14 cellular contexts compared by ENCODE assay signal in the genomic region with DNA sequence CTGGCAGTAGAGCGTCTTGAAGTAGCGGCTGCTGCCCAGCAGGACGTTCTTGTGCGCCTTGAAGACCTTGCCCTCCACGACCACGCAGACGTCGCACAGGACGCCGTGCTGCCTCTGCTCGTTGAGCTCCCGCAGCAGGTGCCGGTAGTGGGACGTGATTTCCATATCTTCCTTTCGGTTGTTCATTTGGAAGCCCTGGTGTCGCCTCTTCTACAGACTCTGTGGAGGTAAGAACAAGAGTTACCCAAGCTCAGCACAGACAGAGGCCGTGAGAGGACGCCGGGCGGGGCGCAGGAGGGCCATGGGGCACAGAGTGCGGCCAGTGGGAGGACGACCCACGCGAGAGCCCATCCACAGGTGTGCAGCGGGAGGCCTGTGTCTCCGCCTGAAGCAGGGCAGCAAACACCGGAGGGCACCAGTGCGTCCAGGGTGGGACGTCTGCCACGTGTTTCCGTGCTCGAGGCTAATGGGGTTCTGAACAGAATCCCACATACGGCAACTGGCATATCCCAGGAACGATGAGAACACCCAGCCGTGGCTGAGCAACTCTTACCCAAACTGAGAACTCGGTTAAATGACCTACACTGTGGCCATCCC. TPM values are rescaled to one million over a fixed set of nuclear protein-coding genes. Genes with fewer than 3 reads are reported as not detected.
A peak's percentile ranks its signal among the peaks of the same experiment; 100 is the strongest.
DNase-seq lines count a peak whose midpoint lies in the region; ATAC-seq and TF ChIP-seq lines count a peak whose summit lies in the region.
"Had no signal": no experiment of that assay in that cellular context is flagged by ENCODE, and none has a peak within 500 bp of the region (broad histone marks: within the 10 kb centered on the region; RNA-seq: fewer than 3 reads in every experiment).

No MANE protein-coding gene starts in this region.

- no peak overlapping the region for H3K27ac Mint-ChIP-seq in natural killer cell treated with Interleukin-12 subunit alpha and Interleukin-12 subunit beta and Interleukin-15 and Interleukin-18, amount 100 ng/mL, for 72 hours
- H3K27ac Mint-ChIP-seq in natural killer cell = no peak overlapping the region
- H3K27ac Mint-ChIP-seq: CD4-positive, CD25-positive, alpha-beta regulatory T cell; IgD-negative memory B cell had no signal

- H2BK5ac ChIP-seq in neuronal stem cell (ENCODE audit: low read length) = no peak overlapping the region

- no peak overlapping the region for H4K91ac ChIP-seq in neuronal stem cell (ENCODE audit: low read depth, low read length, poor library complexity)

- H3K4me1 Mint-ChIP-seq in natural killer cell treated with Interleukin-12 subunit alpha and Interleukin-12 subunit beta and Interleukin-15 and Interleukin-18, amount 100 ng/mL, for 72 hours (ENCODE audit: low read depth in 2 of 2) = peaks cover 0 to under 1% of the 10 kb centered on the region in 2 donors
- H3K4me1 Mint-ChIP-seq in natural killer cell = no peaks in the 10 kb centered on the region

- H3K36me3 ChIP-seq in cardiac muscle cell (peaks cover 14% of the 10 kb centered on the region), neuronal stem cell (replicated peaks in 1 of 2; ENCODE audit: control insufficient read depth in 2 of 2, insufficient read depth in 2 of 2, low read length in 2 of 2) (peaks cover 12 to 39% of the 10 kb centered on the region in 2 donors)

- H3K4me1 ChIP-seq in cardiac muscle cell (ENCODE audit: low read depth) (peaks cover 36% of the 10 kb centered on the region), neuronal stem cell (ENCODE audit: control insufficient read depth in 2 of 2, insufficient read depth in 1 of 2, low read depth in 1 of 2, low read length in 2 of 2) (peaks cover 0 to 8% of the 10 kb centered on the region in 2 donors)

- no peak overlapping the region for H3K4me3 ChIP-seq in cardiac muscle cell
- no peak overlapping the region for H3K4me3 ChIP-seq in neuronal stem cell (ENCODE audit: low read length in 2 of 2)
- H3K4me3 ChIP-seq: BLaER1 treated with 17β-estradiol and CSF1 and Interleukin-3, amounts not matched to agents 10 nM and 100 nM had no signal

- H4K8ac ChIP-seq in neuronal stem cell (ENCODE audit: low read depth, low read length) = no peak overlapping the region

- no peaks in the 10 kb centered on the region for H3K9me3 Mint-ChIP-seq in natural killer cell treated with Interleukin-12 subunit alpha and Interleukin-12 subunit beta and Interleukin-15 and Interleukin-18, amount 100 ng/mL, for 72 hours
- H3K9me3 Mint-ChIP-seq in natural killer cell = no peaks in the 10 kb centered on the region
- H3K9me3 Mint-ChIP-seq: IgD-negative memory B cell had no signal

- peaks cover 20% of the 10 kb centered on the region for H3K79me1 ChIP-seq in neuronal stem cell (ENCODE audit: low read depth, low read length)

- peak overlapping the region; percentile 29 for H3K27ac ChIP-seq in cardiac muscle cell
- H3K27ac ChIP-seq in neuronal stem cell (replicated peaks; ENCODE audit: low read length) = no peak overlapping the region
- H3K27ac ChIP-seq: BLaER1 treated with 17β-estradiol and CSF1 and Interleukin-3, amounts not matched to agents 10 nM and 100 nM had no signal

- no peak for TF ChIP-seq CTCF in cardiac muscle cell (IDR thresholded peaks at IDR 0.05; ENCODE audit: low read depth, low read length)
- TF ChIP-seq CTCF in natural killer cell (IDR thresholded peaks at IDR 0.05) = no peak

- intact Hi-C loops in Right ventricle myocardium inferior (cut with DNase I) (no loop called here), natural killer cell (cut with micrococcal nuclease) (no loop called here)

- no peak overlapping the region for H3K4me3 Mint-ChIP-seq in natural killer cell treated with Interleukin-12 subunit alpha and Interleukin-12 subunit beta and Interleukin-15 and Interleukin-18, amount 100 ng/mL, for 72 hours
- no peak overlapping the region for H3K4me3 Mint-ChIP-seq in natural killer cell
- H3K4me3 Mint-ChIP-seq: CD4-positive, CD25-positive, alpha-beta regulatory T cell; IgD-negative memory B cell had no signal

- H3K4ac ChIP-seq in neuronal stem cell (ENCODE audit: low read length) = no peak overlapping the region

- H2AK5ac ChIP-seq in neuronal stem cell (ENCODE audit: low read depth, low read length) = no peak overlapping the region

- no peaks in the 10 kb centered on the region for H3K27me3 ChIP-seq in cardiac muscle cell
- H3K27me3 ChIP-seq in neuronal stem cell (ENCODE audit: control insufficient read depth in 3 of 3, insufficient read depth in 3 of 3, low read depth in 1 of 3, low read length in 3 of 3) = no peaks in the 10 kb centered on the region

- no peak overlapping the region for H3K4me2 ChIP-seq in neuronal stem cell (ENCODE audit: insufficient read depth, low read length, poor library complexity, severe bottlenecking)

- no peak overlapping the region for H2BK12ac ChIP-seq in neuronal stem cell (ENCODE audit: low read length)

- H3K14ac ChIP-seq in neuronal stem cell (ENCODE audit: low read length) = no peak overlapping the region

- no peak overlapping the region for H2AFZ ChIP-seq in neuronal stem cell (ENCODE audit: low read length)

- no peaks in the 10 kb centered on the region for H3K9me3 ChIP-seq in cardiac muscle cell (ENCODE audit: low read depth)
- H3K9me3 ChIP-seq in neuronal stem cell (replicated peaks in 1 of 2; ENCODE audit: control insufficient read depth in 2 of 2, insufficient read depth in 1 of 2, low read depth in 1 of 2, low read length in 2 of 2) = no peaks in the 10 kb centered on the region

- peaks cover 0 to 3% of the 10 kb centered on the region in 2 donors for H3K27me3 Mint-ChIP-seq in natural killer cell treated with Interleukin-12 subunit alpha and Interleukin-12 subunit beta and Interleukin-15 and Interleukin-18, amount 100 ng/mL, for 72 hours
- H3K27me3 Mint-ChIP-seq in natural killer cell (ENCODE audit: low read depth in 2 of 2) = peaks cover 0 to 3% of the 10 kb centered on the region in 2 donors

- WGBS in neuronal stem cell (ENCODE audit: extremely low coverage in 2 of 2, insufficient read length in 2 of 2, insufficient replicate concordance in 1 of 2), 2 donors = no CpG with 5 or more reads among the region's 37 CpGs

- no peak overlapping the region for H3K18ac ChIP-seq in neuronal stem cell (ENCODE audit: low read length)

- no peaks in the 10 kb centered on the region for H3K36me3 Mint-ChIP-seq in natural killer cell treated with Interleukin-12 subunit alpha and Interleukin-12 subunit beta and Interleukin-15 and Interleukin-18, amount 100 ng/mL, for 72 hours
- H3K36me3 Mint-ChIP-seq in natural killer cell = no peaks in the 10 kb centered on the region
- H3K36me3 Mint-ChIP-seq: CD4-positive, CD25-positive, alpha-beta regulatory T cell; IgD-negative memory B cell had no signal

- ATAC-seq in Right ventricle myocardium inferior (no peak), natural killer cell (no peak), HG02840 (IDR thresholded peaks at IDR 0.05; ENCODE audit: low FRiP score, unreplicated experiment) (no peak)
- no peak for ATAC-seq in natural killer cell treated with Interleukin-12 subunit alpha and Interleukin-12 subunit beta and Interleukin-15 and Interleukin-18, amount 100 ng/mL, for 72 hours
- ATAC-seq: HCT116 had no signal

- no peak overlapping the region for H2BK120ac ChIP-seq in neuronal stem cell (ENCODE audit: low read depth, low read length)

- H3K9ac ChIP-seq in neuronal stem cell (ENCODE audit: low read depth, low read length, poor library complexity) = peak overlapping the region; percentile 55
- H3K9ac ChIP-seq: BLaER1 treated with 17β-estradiol and CSF1 and Interleukin-3, amounts not matched to agents 10 nM and 100 nM had no signal

- DNase-seq in cardiac muscle cell (ENCODE audit: low read depth in 1 of 2, low spot score in 1 of 2) (no peak), Right ventricle myocardium inferior (ENCODE audit: missing footprints) (no peak), natural killer cell (no peak), neuronal stem cell (ENCODE audit: low spot score) (no peak), NCI-H1105 (lab: John Stamatoyannopoulos, UW) (no peak)
- peak; percentile 51 for DNase-seq in natural killer cell treated with Interleukin-12 subunit alpha and Interleukin-12 subunit beta and Interleukin-15 and Interleukin-18, amount 100 ng/mL, for 72 hours (ENCODE audit: low spot score)
- DNase-seq: 8988T; AML-193; CD4-positive, CD25-positive, alpha-beta regulatory T cell; GF-D8 had no signal

- no peak overlapping the region for H2BK15ac ChIP-seq in neuronal stem cell (ENCODE audit: low read length)

- peak overlapping the region; percentile 83 for H3K23ac ChIP-seq in neuronal stem cell (ENCODE audit: low read depth, low read length, poor library complexity)

RNA-seq across cellular contexts. Expression of a gene that starts 40.4 kb away (rescaled TPM):
- total RNA-seq in cardiac muscle cell = 43.1 and 53.4 TPM in 2 replicates
- 24.1 and 24.5 TPM in 2 replicates for polyA plus RNA-seq in cardiac muscle cell
- total RNA-seq in Right ventricle myocardium inferior = 13.8 TPM
- total RNA-seq in natural killer cell treated with Interleukin-12 subunit alpha and Interleukin-12 subunit beta and Interleukin-15 and Interleukin-18, amount 100 ng/mL, for 72 hours = 1 to 10 TPM in 1 of 2 donors, under 1 TPM in 1; 0.25 to 1.2 TPM
- 1 to 10 TPM; 1.1 TPM for total RNA-seq in natural killer cell
- polyA plus RNA-seq in neuronal stem cell (2013, experiment 1 of 2) = 8.2 TPM
- 8.6 TPM for polyA plus RNA-seq in neuronal stem cell (2013, experiment 2 of 2)

RNA-seq across cellular contexts. Expression of a gene that starts 51.1 kb away (rescaled TPM):
- 79.2 and 177 TPM in 2 replicates for total RNA-seq in cardiac muscle cell
- polyA plus RNA-seq in cardiac muscle cell = 46.6 and 58.0 TPM in 2 replicates
- total RNA-seq in Right ventricle myocardium inferior = 97.4 TPM
- total RNA-seq in natural killer cell treated with Interleukin-12 subunit alpha and Interleukin-12 subunit beta and Interleukin-15 and Interleukin-18, amount 100 ng/mL, for 72 hours = 10 to 100 TPM; 21.0 to 31.1 TPM
- 100 to 1,000 TPM in 1 of 3 donors, 10 to 100 TPM in 2; 90.4 to 100 (median 95.5) TPM for total RNA-seq in natural killer cell
- 43.6 TPM for polyA plus RNA-seq in neuronal stem cell (2013, experiment 1 of 2)
- polyA plus RNA-seq in neuronal stem cell (2013, experiment 2 of 2) = 43.1 TPM

RNA-seq across cellular contexts. Expression of a gene that starts 54.2 kb away (rescaled TPM):
- total RNA-seq in cardiac muscle cell (10.1 and 19.2 TPM in 2 replicates), Right ventricle myocardium inferior (1.6 TPM), natural killer cell (10 to 100 TPM; 86.5 to 94.4 (median 91.7) TPM)
- 7.0 and 17.4 TPM in 2 replicates for polyA plus RNA-seq in cardiac muscle cell
- 10 to 100 TPM in 1 of 2 donors, 1 to 10 TPM in 1; 9.3 to 15.7 TPM for total RNA-seq in natural killer cell treated with Interleukin-12 subunit alpha and Interleukin-12 subunit beta and Interleukin-15 and Interleukin-18, amount 100 ng/mL, for 72 hours
- polyA plus RNA-seq in neuronal stem cell (2013, experiment 1 of 2) = 3.2 TPM
- polyA plus RNA-seq in neuronal stem cell (2013, experiment 2 of 2) = 2.9 TPM
